In genomic region chr2:165793161-165793778, GRCh38 we compare ENCODE assay signal across 8 cellular contexts. TPM values are rescaled to one million over a fixed set of nuclear protein-coding genes. Genes with fewer than 3 reads are reported as not detected.
DNase-seq lines count a peak whose midpoint lies in the region; ATAC-seq and TF ChIP-seq lines count a peak whose summit lies in the region.

No MANE protein-coding gene starts in this region.

- POLR2A ChIA-PET in CD8-positive, alpha-beta T cell (lab: Charles Lee): no interaction called here

- H3K27me3 ChIP-seq in CD8-positive, alpha-beta T cell (ENCODE audit: insufficient read depth, low read length): no peaks in the 10 kb centered on the region
- H3K27me3 ChIP-seq in lung (ENCODE audit: control insufficient read depth, insufficient read depth) (no peaks in the 10 kb centered on the region), tibial nerve (peaks cover 0 to 18% of the 10 kb centered on the region in 2 donors)

- H3K36me3 ChIP-seq in CD8-positive, alpha-beta T cell (ENCODE audit: insufficient read depth, low read length): no peaks in the 10 kb centered on the region
- H3K36me3 ChIP-seq in lung (ENCODE audit: control insufficient read depth in 2 of 2, insufficient read depth in 2 of 2, low read length in 2 of 2): no peaks in the 10 kb centered on the region
- H3K36me3 ChIP-seq in tibial nerve: no peaks in the 10 kb centered on the region

- intact Hi-C loops in CD8-positive, alpha-beta T cell (cut with DNase I, micrococcal nuclease): no loop called here

- no peak overlapping the region for H3K27ac ChIP-seq in CD8-positive, alpha-beta T cell (ENCODE audit: low read depth, low read length)
- peak overlapping the region in 1 of 2 donors; percentile 93 for H3K27ac ChIP-seq in lung (ENCODE audit: low read depth in 1 of 2, low read length in 1 of 2)
- peak overlapping the region in 1 of 4 donors; percentile 80 for H3K27ac ChIP-seq in tibial nerve

- H3K27ac Mint-ChIP-seq in CD8-positive, alpha-beta T cell: no peak overlapping the region

- no peak for TF ChIP-seq CTCF in CD8-positive, alpha-beta T cell (IDR thresholded peaks at IDR 0.05)
- TF ChIP-seq CTCF in choroid plexus epithelial cell (conservative IDR thresholded peaks at IDR 0.05; ENCODE audit: low read depth, low read length) (no peak), lung (IDR thresholded peaks at IDR 0.05; ENCODE audit: control extremely low read depth, extremely low read depth) (no peak), tibial nerve (IDR thresholded peaks at IDR 0.05) (no peak)

- peak in 2 of 7 experiments; percentile 18 to 48 for DNase-seq in CD8-positive, alpha-beta T cell
- DNase-seq in NCI-H345 (lab: John Stamatoyannopoulos, UW) (peak; percentile 44), choroid plexus epithelial cell (ENCODE audit: low read depth) (no peak), lung (ENCODE audit: low spot score) (peak; percentile 49), tibial nerve (ENCODE audit: low spot score in 2 of 2) (no peak)

- WGBS in lung, 2 donors: 6 to 15% methylated on average over 35 of the region's 35 CpGs
- WGBS in tibial nerve, 2 donors: 28 to 37% methylated on average over 28 to 35 of the region's 35 CpGs

- H3K9me3 ChIP-seq in CD8-positive, alpha-beta T cell (ENCODE audit: low read length): no peaks in the 10 kb centered on the region
- H3K9me3 ChIP-seq in lung (ENCODE audit: control insufficient read depth in 2 of 2, insufficient read depth in 1 of 2, low read length in 1 of 2): no peaks in the 10 kb centered on the region
- H3K9me3 ChIP-seq in tibial nerve: no peaks in the 10 kb centered on the region

- peaks cover 12% of the 10 kb centered on the region for H3K27me3 Mint-ChIP-seq in CD8-positive, alpha-beta T cell (ENCODE audit: low read depth)

- peaks cover 15% of the 10 kb centered on the region for H3K4me1 Mint-ChIP-seq in CD8-positive, alpha-beta T cell (ENCODE audit: low read depth)

- H3K4me3 ChIP-seq in CD8-positive, alpha-beta T cell (ENCODE audit: low read depth, low read length): peak overlapping the region; percentile 17
- H3K4me3 ChIP-seq in choroid plexus epithelial cell (ENCODE audit: low read depth, low read length): peak overlapping the region; percentile 57
- H3K4me3 ChIP-seq in lung: peak overlapping the region; percentile 57
- peak overlapping the region; percentile 20 to 62 (median 54) for H3K4me3 ChIP-seq in tibial nerve

- H3K36me3 Mint-ChIP-seq in CD8-positive, alpha-beta T cell: peaks cover 2% of the 10 kb centered on the region

- no peaks in the 10 kb centered on the region for H3K9me3 Mint-ChIP-seq in CD8-positive, alpha-beta T cell

- CTCF ChIA-PET in CD8-positive, alpha-beta T cell (lab: Charles Lee): no interaction called here

- H3K4me3 Mint-ChIP-seq in CD8-positive, alpha-beta T cell: peak overlapping the region; percentile 83

- no peak for TF ChIP-seq EP300 in tibial nerve (IDR thresholded peaks at IDR 0.05)

- no peak for TF ChIP-seq POLR2A in tibial nerve (IDR thresholded peaks at IDR 0.05)

- H3K4me1 ChIP-seq in CD8-positive, alpha-beta T cell (ENCODE audit: insufficient read depth, low read length): peaks cover 8% of the 10 kb centered on the region
- peaks cover 5 to 9% of the 10 kb centered on the region in 2 donors for H3K4me1 ChIP-seq in lung (ENCODE audit: control insufficient read depth in 2 of 2, insufficient read depth in 2 of 2, low read length in 2 of 2)
- peaks cover 0 to 22% (median 18%) of the 10 kb centered on the region in 4 donors for H3K4me1 ChIP-seq in tibial nerve

- ATAC-seq in CD8-positive, alpha-beta T cell: no peak
- ATAC-seq in GM21423 (IDR thresholded peaks at IDR 0.05; ENCODE audit: unreplicated experiment) (peak; percentile 1), lung (ENCODE audit: insufficient read depth, low FRiP score) (peak; percentile 28), GM18520 (IDR thresholded peaks at IDR 0.05; ENCODE audit: unreplicated experiment) (no peak), HG02970 (IDR thresholded peaks at IDR 0.05; ENCODE audit: low FRiP score, unreplicated experiment) (no peak)

RNA-seq across cellular contexts. Expression of gene GALNT3, which starts 0.8 kb away (rescaled TPM):
- 1 to 10 TPM; 4.5 to 5.3 TPM for total RNA-seq in CD8-positive, alpha-beta T cell
- total RNA-seq in lung: 10 to 100 TPM; 26.6 to 41.9 TPM
- polyA plus RNA-seq in lung: 10 to 100 TPM; 15.4 to 19.0 TPM
- 1 to 10 TPM; 1.0 to 7.9 (median 2.6) TPM for total RNA-seq in tibial nerve

Comparison
In these comparisons a context has a peak if more than half of its experiments do, and no peak if none do; other contexts are left out.
1. ATAC-seq: peak in GM21423 (single experiment) and lung (single experiment); none in CD8-positive, alpha-beta T cell (single experiment), GM18520 (single experiment) and HG02970 (single experiment).
2. DNase-seq: peak in NCI-H345 (single experiment) and lung (single experiment); none in choroid plexus epithelial cell (single experiment) and tibial nerve (0 of 2).
3. Peak in every context shown above with its lines, with median percentiles within 50 percentile points of each other: H3K4me3 ChIP-seq.